ENCODE assay signal across 24 cellular contexts in the genomic region with DNA sequence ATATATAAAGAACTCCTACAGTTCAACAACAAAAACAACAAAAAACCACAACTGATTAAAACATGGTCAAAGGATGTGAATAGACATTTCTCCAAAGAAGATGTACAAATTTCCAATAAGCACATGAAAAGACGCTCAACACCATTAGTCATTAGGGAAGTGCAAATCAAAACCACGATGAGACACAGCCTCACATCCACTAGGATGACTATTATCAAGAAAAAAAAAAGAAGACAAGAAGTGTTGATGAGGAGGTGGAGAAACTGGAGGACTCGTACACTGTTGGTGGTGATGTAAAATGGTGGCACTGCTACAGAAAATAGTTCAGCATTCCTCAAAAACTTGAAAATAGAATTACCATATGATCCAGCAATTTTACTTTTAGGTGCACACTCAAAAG.
"Had no signal": no experiment of that assay in that cellular context is flagged by ENCODE, and none has a peak within 500 bp of the region (broad histone marks: within the 10 kb centered on the region; RNA-seq: fewer than 3 reads in every experiment).

No MANE protein-coding gene starts in this region.

- H3K27me3 Mint-ChIP-seq: stimulated activated memory B cell treated with anti-CD40 and anti-IgM and Interleukin-4, amounts not matched to agents 10 μg/mL and 1 μg/mL and 100 μg/mL, for 72 hours; stimulated activated naive B cell treated with anti-CD40 and anti-IgM and Interleukin-4, amounts not matched to agents 10 μg/mL and 1 μg/mL and 100 μg/mL, for 72 hours; stimulated activated naive CD8-positive, alpha-beta T cell treated with anti-CD3 and anti-CD28 coated beads, Interleukin-15, amount 100 ng/mL, for 72 hours had no signal

- H3K27ac Mint-ChIP-seq: stimulated activated effector memory CD8-positive, alpha-beta T cell treated with anti-CD3 and anti-CD28 coated beads, Interleukin-12 subunit alpha, Interleukin-12 subunit beta, amount 100 ng/mL, for 72 hours; stimulated activated memory B cell treated with anti-CD40 and anti-IgM and Interleukin-4, amounts not matched to agents 10 μg/mL and 1 μg/mL and 100 μg/mL, for 72 hours; stimulated activated naive B cell treated with anti-CD40 and anti-IgM and Interleukin-4, amounts not matched to agents 10 μg/mL and 1 μg/mL and 100 μg/mL, for 72 hours; stimulated activated naive CD8-positive, alpha-beta T cell treated with anti-CD3 and anti-CD28 coated beads, Interleukin-15, amount 100 ng/mL, for 72 hours; stimulated activated naive CD8-positive, alpha-beta T cell treated with anti-CD3 and anti-CD28 coated beads, Interleukin-15, Interleukin-2, amounts not matched to agents 100 ng/mL and 50 ng/mL, for 24 hours; type B pancreatic cell had no signal

- H3K36me3 Mint-ChIP-seq: stimulated activated effector memory CD8-positive, alpha-beta T cell treated with anti-CD3 and anti-CD28 coated beads, Interleukin-12 subunit alpha, Interleukin-12 subunit beta, amount 100 ng/mL, for 72 hours; stimulated activated memory B cell treated with anti-CD40 and anti-IgM and Interleukin-4, amounts not matched to agents 10 μg/mL and 1 μg/mL and 100 μg/mL, for 72 hours; stimulated activated naive B cell treated with anti-CD40 and anti-IgM and Interleukin-4, amounts not matched to agents 10 μg/mL and 1 μg/mL and 100 μg/mL, for 72 hours; type B pancreatic cell had no signal

- DNase-seq: stimulated activated CD4-positive, alpha-beta T cell treated with anti-CD3 and anti-CD28 coated beads, Interleukin-2, amount 100 ng/mL, for 48 hours; stimulated activated CD4-positive, alpha-beta T cell treated with anti-CD3 and anti-CD28 coated beads, Interleukin-4, amount 100 ng/mL, for 1 hour; stimulated activated CD4-positive, alpha-beta T cell treated with anti-CD3 and anti-CD28 coated beads, Interleukin-4, amount 100 ng/mL, for 24 hours; stimulated activated CD4-positive, alpha-beta T cell treated with anti-CD3 and anti-CD28 coated beads, Interleukin-4, amount 100 ng/mL, for 4 hours; stimulated activated CD8-positive, alpha-beta memory T cell treated with anti-CD3 and anti-CD28 coated beads, Interleukin-4, amount 100 ng/mL, for 48 hours; stimulated activated naive B cell treated with anti-CD40 and anti-IgM and Interleukin-4, amounts not matched to agents 10 μg/mL and 1 μg/mL and 100 μg/mL, for 72 hours; stimulated activated naive CD4-positive, alpha-beta T cell; stimulated activated naive CD4-positive, alpha-beta T cell treated with Interleukin-2 at 50 U/mL for 16 hours; stimulated activated naive CD8-positive, alpha-beta T cell treated with anti-CD3 and anti-CD28 coated beads, Interleukin-15, amount 100 ng/mL, for 72 hours; stimulated activated naive CD8-positive, alpha-beta T cell treated with anti-CD3 and anti-CD28 coated beads, Interleukin-15, Interleukin-2, amounts not matched to agents 100 U/mL and 50 U/mL, for 24 hours; stomach; substantia nigra; testis; thyroid gland; tibial artery; transverse colon; trophoblast cell; upper lobe of left lung; upper lobe of right lung; uterus had no signal

- H3K4me1 Mint-ChIP-seq: stimulated activated effector memory CD8-positive, alpha-beta T cell treated with anti-CD3 and anti-CD28 coated beads, Interleukin-12 subunit alpha, Interleukin-12 subunit beta, amount 100 ng/mL, for 72 hours; stimulated activated memory B cell treated with anti-CD40 and anti-IgM and Interleukin-4, amounts not matched to agents 10 μg/mL and 1 μg/mL and 100 μg/mL, for 72 hours; stimulated activated naive B cell treated with anti-CD40 and anti-IgM and Interleukin-4, amounts not matched to agents 10 μg/mL and 1 μg/mL and 100 μg/mL, for 72 hours; stimulated activated naive CD8-positive, alpha-beta T cell treated with anti-CD3 and anti-CD28 coated beads, Interleukin-15, amount 100 ng/mL, for 72 hours had no signal

- ATAC-seq: stimulated activated effector memory CD8-positive, alpha-beta T cell treated with anti-CD3 and anti-CD28 coated beads, Interleukin-12 subunit alpha, Interleukin-12 subunit beta, amount 100 ng/mL, for 72 hours; stimulated activated memory B cell treated with anti-CD40 and anti-IgM and Interleukin-4, amounts not matched to agents 10 μg/mL and 1 μg/mL and 100 μg/mL, for 72 hours; stimulated activated naive B cell treated with anti-CD40 and anti-IgM and Interleukin-4, amounts not matched to agents 10 μg/mL and 1 μg/mL and 100 μg/mL, for 72 hours; stimulated activated naive CD8-positive, alpha-beta T cell treated with anti-CD3 and anti-CD28 coated beads, Interleukin-15, amount 100 ng/mL, for 72 hours; stimulated activated naive CD8-positive, alpha-beta T cell treated with anti-CD3 and anti-CD28 coated beads, Interleukin-15, Interleukin-2, amounts not matched to agents 100 U/mL and 50 U/mL, for 24 hours; upper lobe of right lung had no signal

- H3K4me3 Mint-ChIP-seq: stimulated activated effector memory CD8-positive, alpha-beta T cell treated with anti-CD3 and anti-CD28 coated beads, Interleukin-12 subunit alpha, Interleukin-12 subunit beta, amount 100 ng/mL, for 72 hours; stimulated activated memory B cell treated with anti-CD40 and anti-IgM and Interleukin-4, amounts not matched to agents 10 μg/mL and 1 μg/mL and 100 μg/mL, for 72 hours; stimulated activated naive B cell treated with anti-CD40 and anti-IgM and Interleukin-4, amounts not matched to agents 10 μg/mL and 1 μg/mL and 100 μg/mL, for 72 hours; stimulated activated naive CD8-positive, alpha-beta T cell treated with anti-CD3 and anti-CD28 coated beads, Interleukin-15, amount 100 ng/mL, for 72 hours; stimulated activated naive CD8-positive, alpha-beta T cell treated with anti-CD3 and anti-CD28 coated beads, Interleukin-15, Interleukin-2, amounts not matched to agents 100 ng/mL and 50 ng/mL, for 24 hours; type B pancreatic cell had no signal

- H3K9me3 Mint-ChIP-seq: stimulated activated naive CD8-positive, alpha-beta T cell treated with anti-CD3 and anti-CD28 coated beads, Interleukin-15, Interleukin-2, amounts not matched to agents 100 ng/mL and 50 ng/mL, for 24 hours; type B pancreatic cell had no signal
